15 cellular contexts compared by ENCODE assay signal in genomic region chr3:152149832-152150231, GRCh38.
DNase-seq lines count a peak whose midpoint lies in the region; ATAC-seq and TF ChIP-seq lines count a peak whose summit lies in the region.
"Had no signal": no experiment of that assay in that cellular context is flagged by ENCODE, and none has a peak within 500 bp of the region (broad histone marks: within the 10 kb centered on the region; RNA-seq: fewer than 3 reads in every experiment).

No MANE protein-coding gene starts in this region.

- POLR2A ChIA-PET in HCT116 (lab: Charles Lee), result no interaction called here

- H3K27ac ChIP-seq in HCT116 (ENCODE audit: low read depth, low read length) (no peak overlapping the region), tibial artery (peak overlapping the region; percentile 49 to 69), caudate nucleus (ENCODE audit: low read depth, low read length) (no peak overlapping the region)

- H3K36me3 ChIP-seq in HCT116 (ENCODE audit: control insufficient read depth in 1 of 2, insufficient read depth in 2 of 2, low read length in 2 of 2) (no peaks in the 10 kb centered on the region), tibial artery (no peaks in the 10 kb centered on the region)

- no peak overlapping the region for H3K4me2 ChIP-seq in HCT116 (ENCODE audit: low read length)
- H3K4me2 ChIP-seq: GM23338 had no signal

- H2AFZ ChIP-seq in HCT116 (ENCODE audit: low read depth, low read length, poor library complexity, severe bottlenecking), result peak overlapping the region; percentile 7
- H2AFZ ChIP-seq: GM23338 had no signal

- H3K4me3 ChIP-seq in HCT116 (replicated peaks in 1 of 2; ENCODE audit: low read depth in 1 of 2, low read length in 2 of 2) (no peak overlapping the region), tibial artery (no peak overlapping the region)
- H3K4me3 ChIP-seq: GM23338 had no signal

- TF ChIP-seq RAD21 in HCT116 (IDR thresholded peaks at IDR 0.05; ENCODE audit: low read depth), result no peak

- no peaks in the 10 kb centered on the region for H3K9me3 ChIP-seq in HCT116 (ENCODE audit: control insufficient read depth in 1 of 2, insufficient read depth in 1 of 2, low read depth in 1 of 2, low read length in 2 of 2)
- H3K9me3 ChIP-seq in tibial artery, result no peaks in the 10 kb centered on the region

- no peak for TF ChIP-seq POLR2A in HCT116 (IDR thresholded peaks at IDR 0.05; ENCODE audit: borderline replicate concordance, extremely low read depth, insufficient read depth, insufficient read length)

- no TSS peak for BruUV-seq in HCT116 (replicated peaks; lab: Mats Ljungman, UMichigan)

- RAD21 ChIA-PET in HCT116 (lab: Charles Lee; ENCODE audit: low non-redundant PET in 1 of 2, low total read pairs in 2 of 2, uncharacterized antibody in 2 of 2, unreplicated experiment in 2 of 2), result no interaction called here

- H3K9ac ChIP-seq in HCT116 (ENCODE audit: low read length), result no peak overlapping the region

- H3K27me3 ChIP-seq in HCT116 (ENCODE audit: insufficient read depth, low read length), result no peaks in the 10 kb centered on the region
- H3K27me3 ChIP-seq in tibial artery, result no peaks in the 10 kb centered on the region

- CTCF ChIA-PET in HCT116 (lab: Charles Lee), result no interaction called here

- intact Hi-C loops in HCT116 (cut with micrococcal nuclease) (no loop called here), tibial artery (cut with DNase I; ENCODE audit: low total_unique reads) (loop anchor here (10.0 kb wide), 1 partner anchor 55 kb away; no protein-coding TSS in a partner anchor)

- no peaks in the 10 kb centered on the region for H3K9me2 ChIP-seq in HCT116 (ENCODE audit: insufficient read depth)

- ATAC-seq in HCT116 (no peak), SK-N-SH treated with all-trans-retinoic acid at 6 μM for 48 hours (peak; percentile 8; the same call in 1 of the 3 replicates)
- ATAC-seq: GM23338 had no signal

- TF ChIP-seq CTCF in HCT116 (IDR thresholded peaks at IDR 0.05 in 2 of 3, conservative IDR thresholded peaks at IDR 0.05 in 1 of 3; ENCODE audit: borderline replicate concordance in 1 of 3, insufficient read depth in 1 of 3, low read depth in 2 of 3, low read length in 2 of 3) (no peak), tibial artery (IDR thresholded peaks at IDR 0.05) (no peak)

- H3K4me1 ChIP-seq in HCT116 (ENCODE audit: control insufficient read depth in 1 of 2, insufficient read depth in 2 of 2, low read length in 2 of 2) (peaks cover 0 to 6% of the 10 kb centered on the region in 2 experiments; a peak in 1 of 4 replicates), tibial artery (peaks cover 0 to 57% (median 4%) of the 10 kb centered on the region in 4 donors)

- no peak for DNase-seq in HCT116 (ENCODE audit: low read depth, low spot score)
- DNase-seq in fibroblast of peridontal ligament (ENCODE audit: extremely low read depth), result peak; percentile 38
- no peak for DNase-seq in tibial artery
- no peak for DNase-seq in NCI-H187 (lab: John Stamatoyannopoulos, UW)
- DNase-seq in NCI-H446 (lab: John Stamatoyannopoulos, UW), result no peak
- DNase-seq in caudate nucleus (lab: John Stamatoyannopoulos, UW), result no peak
- DNase-seq: CD8-positive, alpha-beta memory T cell; DND-41; GDM1; MM.1S; NCI-H187 treated with DMSO at 0.1 percent for 48 hours; NCI-H2171; NCI-H774 had no signal

- H3K79me2 ChIP-seq in HCT116 (ENCODE audit: insufficient read depth, low read length), result no peaks in the 10 kb centered on the region

- no peaks in the 10 kb centered on the region for H4K20me1 ChIP-seq in HCT116 (ENCODE audit: insufficient read depth)

TF ChIP-seq in HCT116, 20 proteins besides CTCF, POLR2A, EP300 and RAD21:
- TF ChIP-seq, protein P1, sequence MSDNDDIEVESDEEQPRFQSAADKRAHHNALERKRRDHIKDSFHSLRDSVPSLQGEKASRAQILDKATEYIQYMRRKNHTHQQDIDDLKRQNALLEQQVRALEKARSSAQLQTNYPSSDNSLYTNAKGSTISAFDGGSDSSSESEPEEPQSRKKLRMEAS (IDR thresholded peaks at IDR 0.05), result no peak
- TF ChIP-seq SIN3A (IDR thresholded peaks at IDR 0.05; ENCODE audit: low read depth), result no peak
- no peak for TF ChIP-seq JUND (IDR thresholded peaks at IDR 0.05)
- TF ChIP-seq ZBTB33 (IDR thresholded peaks at IDR 0.05; ENCODE audit: extremely low read depth, insufficient replicate concordance, low read length), result no peak
- TF ChIP-seq EZH2phosphoT487 (IDR thresholded peaks at IDR 0.05; ENCODE audit: borderline replicate concordance), result no peak
- TF ChIP-seq TCF7L2 (IDR thresholded peaks at IDR 0.05; ENCODE audit: borderline replicate concordance, extremely low read depth, insufficient read depth, insufficient read length), result no peak
- no peak for TF ChIP-seq ZNF274 (IDR thresholded peaks at IDR 0.05; ENCODE audit: low read depth, low read length)
- no peak for TF ChIP-seq YY1 (IDR thresholded peaks at IDR 0.05; ENCODE audit: extremely low read depth, insufficient replicate concordance, low read depth, low read length)

TF ChIP-seq in SK-N-SH treated with all-trans-retinoic acid at 6 μM for 48 hours, 23 proteins besides CTCF, POLR2A, EP300 and RAD21:
- TF ChIP-seq ZC3H10 (CRISPR knock-in tag; IDR thresholded peaks at IDR 0.05) (no peak), ZNF70 (CRISPR knock-in tag; IDR thresholded peaks at IDR 0.05) (no peak), ZFP30 (CRISPR knock-in tag; IDR thresholded peaks at IDR 0.05) (no peak)

Comparison
In these comparisons a context has a peak if more than half of its experiments do, and no peak if none do; other contexts are left out.
1. H3K27ac ChIP-seq: peak in tibial artery (2 of 2); none in HCT116 (single experiment) and caudate nucleus (single experiment).